In genomic region chr19:21569497-21569870, GRCh38 we compare ENCODE assay signal across 8 cellular contexts.
DNase-seq lines count a peak whose midpoint lies in the region; ATAC-seq and TF ChIP-seq lines count a peak whose summit lies in the region.

No MANE protein-coding gene starts in this region.

- no peaks in the 10 kb centered on the region for H3K27me3 Mint-ChIP-seq in activated T-helper 17 cell treated with anti-CD3 and anti-CD28 coated beads, Interleukin-2, amount 50 U/mL, for 72 hours
- H3K27me3 Mint-ChIP-seq in memory B cell (no peaks in the 10 kb centered on the region), Caco-2 (ENCODE audit: insufficient read depth, unreplicated experiment) (no peaks in the 10 kb centered on the region)

- ATAC-seq in activated T-helper 17 cell treated with anti-CD3 and anti-CD28 coated beads, Interleukin-2, amount 50 U/mL, for 72 hours (replicated peaks): peak; percentile 71
- ATAC-seq in memory B cell (ENCODE audit: low read depth) (peak; percentile 52), HG03469 (IDR thresholded peaks at IDR 0.05; ENCODE audit: unreplicated experiment) (no peak)

- CTCF ChIA-PET in OCI-LY7 (lab: Charles Lee; ENCODE audit: unreplicated experiment) (no interaction called here), Caco-2 (lab: Charles Lee) (no interaction called here)

- H3K4me1 ChIP-seq in stomach smooth muscle (ENCODE audit: control insufficient read depth, insufficient read depth, low read length) (no peaks in the 10 kb centered on the region), OCI-LY7 (ENCODE audit: insufficient read depth, low read length, poor library complexity, severe bottlenecking) (no peaks in the 10 kb centered on the region), Caco-2 (no peaks in the 10 kb centered on the region)

- no peaks in the 10 kb centered on the region for H3K79me2 ChIP-seq in OCI-LY7 (ENCODE audit: insufficient read depth, low read depth, low read length)

- no peaks in the 10 kb centered on the region for H4K20me1 ChIP-seq in OCI-LY7 (ENCODE audit: insufficient read depth, low read length)

- H3K36me3 ChIP-seq in stomach smooth muscle (ENCODE audit: control insufficient read depth in 2 of 2, insufficient read depth in 2 of 2, low read length in 2 of 2): no peaks in the 10 kb centered on the region
- no peaks in the 10 kb centered on the region for H3K36me3 ChIP-seq in OCI-LY7 (ENCODE audit: insufficient read depth, low read length)
- no peaks in the 10 kb centered on the region for H3K36me3 ChIP-seq in Caco-2 (ENCODE audit: control insufficient read depth, insufficient read depth, low read length)

- H3K9me3 ChIP-seq in stomach smooth muscle (ENCODE audit: control insufficient read depth in 2 of 2, low read length in 2 of 2) (peaks cover 4 to 14% of the 10 kb centered on the region in 2 donors), OCI-LY7 (ENCODE audit: low read length) (no peaks in the 10 kb centered on the region), Caco-2 (peaks cover 25% of the 10 kb centered on the region)

- H3K27ac Mint-ChIP-seq in activated T-helper 17 cell treated with anti-CD3 and anti-CD28 coated beads, Interleukin-2, amount 50 U/mL, for 72 hours: peak overlapping the region; percentile 91
- H3K27ac Mint-ChIP-seq in memory B cell: peak overlapping the region; percentile 87
- no peak overlapping the region for H3K27ac Mint-ChIP-seq in Caco-2 (ENCODE audit: unreplicated experiment)

- peak overlapping the region in 1 of 2 donors; percentile 91 for H3K9ac ChIP-seq in stomach smooth muscle (ENCODE audit: low read length in 2 of 2)

- peaks cover 10% of the 10 kb centered on the region for H3K36me3 Mint-ChIP-seq in activated T-helper 17 cell treated with anti-CD3 and anti-CD28 coated beads, Interleukin-2, amount 50 U/mL, for 72 hours (ENCODE audit: low read depth)
- H3K36me3 Mint-ChIP-seq in memory B cell (peaks cover 4% of the 10 kb centered on the region), Caco-2 (ENCODE audit: insufficient read depth, unreplicated experiment) (no peaks in the 10 kb centered on the region)

- BruUV-seq in OCI-LY7 (replicated peaks; lab: Mats Ljungman, UMichigan): no TSS peak
- BruUV-seq in Caco-2 (replicated peaks; lab: Mats Ljungman, UMichigan): no TSS peak

- DNase-seq in NCI-H2171 treated with DMSO at 0.1 percent for 48 hours (lab: John Stamatoyannopoulos, UW) (peak; percentile 7), NCI-H2171 (lab: John Stamatoyannopoulos, UW) (no peak), memory B cell (ENCODE audit: low spot score in 2 of 2) (peak in 1 of 2 donors; percentile 50), OCI-LY7 (ENCODE audit: low spot score) (no peak), Caco-2 (no peak)

- H3K9me2 ChIP-seq in OCI-LY7 (ENCODE audit: insufficient read depth, low read length): no peaks in the 10 kb centered on the region

- H3K4me3 Mint-ChIP-seq in activated T-helper 17 cell treated with anti-CD3 and anti-CD28 coated beads, Interleukin-2, amount 50 U/mL, for 72 hours: peak overlapping the region; percentile 90
- H3K4me3 Mint-ChIP-seq in memory B cell (peak overlapping the region; percentile 66), Caco-2 (ENCODE audit: unreplicated experiment) (no peak overlapping the region)

- H3K4me3 ChIP-seq in stomach smooth muscle (ENCODE audit: low read length in 2 of 2): peak overlapping the region in 1 of 2 donors; percentile 90
- H3K4me3 ChIP-seq in OCI-LY7 (ENCODE audit: low read depth, low read length, poor library complexity, severe bottlenecking): no peak overlapping the region
- no peak overlapping the region for H3K4me3 ChIP-seq in Caco-2 (ENCODE audit: low read depth, low read length)

- H3K27me3 ChIP-seq in stomach smooth muscle (ENCODE audit: control insufficient read depth in 1 of 2, insufficient read depth in 2 of 2, low read length in 2 of 2) (no peaks in the 10 kb centered on the region), Caco-2 (replicated peaks; ENCODE audit: control insufficient read depth, insufficient read depth, low read length) (no peaks in the 10 kb centered on the region)

- H2AFZ ChIP-seq in OCI-LY7 (ENCODE audit: low read length): no peak overlapping the region

- no peaks in the 10 kb centered on the region for H3K9me3 Mint-ChIP-seq in activated T-helper 17 cell treated with anti-CD3 and anti-CD28 coated beads, Interleukin-2, amount 50 U/mL, for 72 hours
- H3K9me3 Mint-ChIP-seq in memory B cell (peaks cover 15% of the 10 kb centered on the region), Caco-2 (ENCODE audit: unreplicated experiment) (peaks cover 78% of the 10 kb centered on the region)

- intact Hi-C loops in OCI-LY7 (cut with micrococcal nuclease; ENCODE audit: unreplicated experiment): no loop called here
- intact Hi-C loops in Caco-2 (cut with micrococcal nuclease; ENCODE audit: unreplicated experiment): no loop called here

- POLR2A ChIA-PET in OCI-LY7 (lab: Charles Lee) (no interaction called here), Caco-2 (lab: Charles Lee) (no interaction called here)

- H3K4me1 Mint-ChIP-seq in activated T-helper 17 cell treated with anti-CD3 and anti-CD28 coated beads, Interleukin-2, amount 50 U/mL, for 72 hours: peaks cover 6% of the 10 kb centered on the region
- no peaks in the 10 kb centered on the region for H3K4me1 Mint-ChIP-seq in memory B cell
- H3K4me1 Mint-ChIP-seq in Caco-2 (ENCODE audit: low read depth, unreplicated experiment): no peaks in the 10 kb centered on the region

- H3K4me2 ChIP-seq in OCI-LY7 (ENCODE audit: low read length): no peak overlapping the region

- H3K27ac ChIP-seq in stomach smooth muscle (ENCODE audit: low read length): peak overlapping the region; percentile 64
- no peak overlapping the region for H3K27ac ChIP-seq in OCI-LY7 (ENCODE audit: low read depth, low read length, poor library complexity, severe bottlenecking)

- TF ChIP-seq CTCF in OCI-LY7 (conservative IDR thresholded peaks at IDR 0.05; ENCODE audit: low read length) (no peak), Caco-2 (IDR thresholded peaks at IDR 0.05; ENCODE audit: insufficient read depth in 1 of 2, low read depth in 1 of 2, low read length in 1 of 2, severe bottlenecking in 1 of 2, unreplicated experiment in 1 of 2) (no peak)
